ENCODE assay signal across 1 cellular context in the genomic region with DNA sequence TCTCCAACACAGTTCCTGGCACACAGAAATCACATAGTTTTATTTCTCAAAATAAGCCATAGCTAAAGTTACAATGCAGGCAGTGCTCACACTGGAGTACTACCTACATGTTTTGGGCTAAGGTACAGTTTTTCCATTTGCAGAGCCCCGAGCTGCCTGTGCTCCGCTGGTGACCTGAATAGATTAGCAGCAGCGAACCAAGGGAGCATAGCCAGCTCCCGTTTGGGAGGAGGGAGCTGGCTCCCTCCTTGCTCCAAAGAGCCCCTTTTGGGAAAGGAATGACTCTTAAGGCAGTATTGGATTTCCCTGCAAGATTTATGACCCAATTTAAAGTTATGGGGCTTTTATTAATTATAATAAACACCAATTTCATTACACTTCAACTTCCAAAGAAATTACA.
TF ChIP-seq lines count a peak whose summit lies in the region.

No MANE protein-coding gene starts in this region.

TF ChIP-seq in GM23338, 12 proteins besides CTCF, POLR2A, EP300 and RAD21 (continued from another document):
- TF ChIP-seq, protein P1, sequence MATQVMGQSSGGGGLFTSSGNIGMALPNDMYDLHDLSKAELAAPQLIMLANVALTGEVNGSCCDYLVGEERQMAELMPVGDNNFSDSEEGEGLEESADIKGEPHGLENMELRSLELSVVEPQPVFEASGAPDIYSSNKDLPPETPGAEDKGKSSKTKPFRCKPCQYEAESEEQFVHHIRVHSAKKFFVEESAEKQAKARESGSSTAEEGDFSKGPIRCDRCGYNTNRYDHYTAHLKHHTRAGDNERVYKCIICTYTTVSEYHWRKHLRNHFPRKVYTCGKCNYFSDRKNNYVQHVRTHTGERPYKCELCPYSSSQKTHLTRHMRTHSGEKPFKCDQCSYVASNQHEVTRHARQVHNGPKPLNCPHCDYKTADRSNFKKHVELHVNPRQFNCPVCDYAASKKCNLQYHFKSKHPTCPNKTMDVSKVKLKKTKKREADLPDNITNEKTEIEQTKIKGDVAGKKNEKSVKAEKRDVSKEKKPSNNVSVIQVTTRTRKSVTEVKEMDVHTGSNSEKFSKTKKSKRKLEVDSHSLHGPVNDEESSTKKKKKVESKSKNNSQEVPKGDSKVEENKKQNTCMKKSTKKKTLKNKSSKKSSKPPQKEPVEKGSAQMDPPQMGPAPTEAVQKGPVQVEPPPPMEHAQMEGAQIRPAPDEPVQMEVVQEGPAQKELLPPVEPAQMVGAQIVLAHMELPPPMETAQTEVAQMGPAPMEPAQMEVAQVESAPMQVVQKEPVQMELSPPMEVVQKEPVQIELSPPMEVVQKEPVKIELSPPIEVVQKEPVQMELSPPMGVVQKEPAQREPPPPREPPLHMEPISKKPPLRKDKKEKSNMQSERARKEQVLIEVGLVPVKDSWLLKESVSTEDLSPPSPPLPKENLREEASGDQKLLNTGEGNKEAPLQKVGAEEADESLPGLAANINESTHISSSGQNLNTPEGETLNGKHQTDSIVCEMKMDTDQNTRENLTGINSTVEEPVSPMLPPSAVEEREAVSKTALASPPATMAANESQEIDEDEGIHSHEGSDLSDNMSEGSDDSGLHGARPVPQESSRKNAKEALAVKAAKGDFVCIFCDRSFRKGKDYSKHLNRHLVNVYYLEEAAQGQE (IDR thresholded peaks at IDR 0.05; ENCODE audit: unreplicated experiment) = no peak
- TF ChIP-seq, protein P2, sequence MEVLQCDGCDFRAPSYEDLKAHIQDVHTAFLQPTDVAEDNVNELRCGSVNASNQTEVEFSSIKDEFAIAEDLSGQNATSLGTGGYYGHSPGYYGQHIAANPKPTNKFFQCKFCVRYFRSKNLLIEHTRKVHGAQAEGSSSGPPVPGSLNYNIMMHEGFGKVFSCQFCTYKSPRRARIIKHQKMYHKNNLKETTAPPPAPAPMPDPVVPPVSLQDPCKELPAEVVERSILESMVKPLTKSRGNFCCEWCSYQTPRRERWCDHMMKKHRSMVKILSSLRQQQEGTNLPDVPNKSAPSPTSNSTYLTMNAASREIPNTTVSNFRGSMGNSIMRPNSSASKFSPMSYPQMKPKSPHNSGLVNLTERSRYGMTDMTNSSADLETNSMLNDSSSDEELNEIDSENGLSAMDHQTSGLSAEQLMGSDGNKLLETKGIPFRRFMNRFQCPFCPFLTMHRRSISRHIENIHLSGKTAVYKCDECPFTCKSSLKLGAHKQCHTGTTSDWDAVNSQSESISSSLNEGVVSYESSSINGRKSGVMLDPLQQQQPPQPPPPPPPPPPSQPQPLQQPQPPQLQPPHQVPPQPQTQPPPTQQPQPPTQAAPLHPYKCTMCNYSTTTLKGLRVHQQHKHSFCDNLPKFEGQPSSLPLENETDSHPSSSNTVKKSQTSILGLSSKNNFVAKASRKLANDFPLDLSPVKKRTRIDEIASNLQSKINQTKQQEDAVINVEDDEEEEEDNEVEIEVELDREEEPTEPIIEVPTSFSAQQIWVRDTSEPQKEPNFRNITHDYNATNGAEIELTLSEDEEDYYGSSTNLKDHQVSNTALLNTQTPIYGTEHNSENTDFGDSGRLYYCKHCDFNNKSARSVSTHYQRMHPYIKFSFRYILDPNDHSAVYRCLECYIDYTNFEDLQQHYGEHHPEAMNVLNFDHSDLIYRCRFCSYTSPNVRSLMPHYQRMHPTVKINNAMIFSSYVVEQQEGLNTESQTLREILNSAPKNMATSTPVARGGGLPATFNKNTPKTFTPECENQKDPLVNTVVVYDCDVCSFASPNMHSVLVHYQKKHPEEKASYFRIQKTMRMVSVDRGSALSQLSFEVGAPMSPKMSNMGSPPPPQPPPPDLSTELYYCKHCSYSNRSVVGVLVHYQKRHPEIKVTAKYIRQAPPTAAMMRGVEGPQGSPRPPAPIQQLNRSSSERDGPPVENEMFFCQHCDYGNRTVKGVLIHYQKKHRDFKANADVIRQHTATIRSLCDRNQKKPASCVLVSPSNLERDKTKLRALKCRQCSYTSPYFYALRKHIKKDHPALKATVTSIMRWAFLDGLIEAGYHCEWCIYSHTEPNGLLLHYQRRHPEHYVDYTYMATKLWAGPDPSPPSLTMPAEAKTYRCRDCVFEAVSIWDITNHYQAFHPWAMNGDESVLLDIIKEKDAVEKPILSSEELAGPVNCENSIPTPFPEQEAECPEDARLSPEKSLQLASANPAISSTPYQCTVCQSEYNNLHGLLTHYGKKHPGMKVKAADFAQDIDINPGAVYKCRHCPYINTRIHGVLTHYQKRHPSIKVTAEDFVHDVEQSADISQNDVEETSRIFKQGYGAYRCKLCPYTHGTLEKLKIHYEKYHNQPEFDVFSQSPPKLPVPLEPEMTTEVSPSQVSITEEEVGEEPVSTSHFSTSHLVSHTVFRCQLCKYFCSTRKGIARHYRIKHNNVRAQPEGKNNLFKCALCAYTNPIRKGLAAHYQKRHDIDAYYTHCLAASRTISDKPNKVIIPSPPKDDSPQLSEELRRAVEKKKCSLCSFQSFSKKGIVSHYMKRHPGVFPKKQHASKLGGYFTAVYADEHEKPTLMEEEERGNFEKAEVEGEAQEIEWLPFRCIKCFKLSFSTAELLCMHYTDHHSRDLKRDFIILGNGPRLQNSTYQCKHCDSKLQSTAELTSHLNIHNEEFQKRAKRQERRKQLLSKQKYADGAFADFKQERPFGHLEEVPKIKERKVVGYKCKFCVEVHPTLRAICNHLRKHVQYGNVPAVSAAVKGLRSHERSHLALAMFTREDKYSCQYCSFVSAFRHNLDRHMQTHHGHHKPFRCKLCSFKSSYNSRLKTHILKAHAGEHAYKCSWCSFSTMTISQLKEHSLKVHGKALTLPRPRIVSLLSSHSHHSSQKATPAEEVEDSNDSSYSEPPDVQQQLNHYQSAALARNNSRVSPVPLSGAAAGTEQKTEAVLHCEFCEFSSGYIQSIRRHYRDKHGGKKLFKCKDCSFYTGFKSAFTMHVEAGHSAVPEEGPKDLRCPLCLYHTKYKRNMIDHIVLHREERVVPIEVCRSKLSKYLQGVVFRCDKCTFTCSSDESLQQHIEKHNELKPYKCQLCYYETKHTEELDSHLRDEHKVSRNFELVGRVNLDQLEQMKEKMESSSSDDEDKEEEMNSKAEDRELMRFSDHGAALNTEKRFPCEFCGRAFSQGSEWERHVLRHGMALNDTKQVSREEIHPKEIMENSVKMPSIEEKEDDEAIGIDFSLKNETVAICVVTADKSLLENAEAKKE (CRISPR knock-in tag; IDR thresholded peaks at IDR 0.05) = no peak
- TF ChIP-seq NANOG (IDR thresholded peaks at IDR 0.05; ENCODE audit: borderline replicate concordance) (no peak), CREB1 (CRISPR knock-in tag; IDR thresholded peaks at IDR 0.05; ENCODE audit: low read depth) (no peak), ZNF114 (CRISPR knock-in tag; IDR thresholded peaks at IDR 0.05) (no peak)
